Comparison of ENCODE assay signal across 4 cellular contexts in the genomic region with DNA sequence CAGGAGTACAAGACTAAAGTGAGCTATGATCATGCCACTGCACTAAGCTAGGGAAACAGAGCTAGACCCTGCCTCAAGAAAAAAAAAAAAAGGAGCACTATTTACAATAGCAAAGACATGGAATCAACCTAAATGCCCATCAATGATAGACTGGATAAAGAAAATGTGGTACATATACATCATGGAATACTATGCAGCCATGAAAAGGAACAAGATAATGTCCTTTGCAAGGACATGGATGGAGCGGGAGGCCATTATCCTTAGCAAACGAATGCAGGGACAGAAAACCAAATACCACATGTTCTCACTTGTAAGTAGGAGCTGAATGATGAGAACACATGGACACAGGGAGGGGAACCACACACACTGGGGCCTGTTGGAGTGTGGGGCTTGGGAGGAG. TPM values are rescaled to one million over a fixed set of nuclear protein-coding genes. Genes with fewer than 3 reads are reported as not detected.
"Had no signal": no experiment of that assay in that cellular context is flagged by ENCODE, and none has a peak within 500 bp of the region (broad histone marks: within the 10 kb centered on the region; RNA-seq: fewer than 3 reads in every experiment).

No MANE protein-coding gene starts in this region.

RNA-seq across cellular contexts. Expression of gene NLRP9, which starts 7.8 kb away (rescaled TPM):
- total RNA-seq: LHCN-M2, M059J, MCF 10A, NCI-H460 had no signal

RNA-seq across cellular contexts. Expression of gene RFPL4A, which starts 28.5 kb away (rescaled TPM):
- total RNA-seq: LHCN-M2, M059J, MCF 10A, NCI-H460 had no signal

RNA-seq across cellular contexts. Expression of gene RFPL4AL1, which starts 38.5 kb away (rescaled TPM):
- total RNA-seq: LHCN-M2, M059J, MCF 10A, NCI-H460 had no signal
